ENCODE assay signal across 8 cellular contexts in the genomic region with DNA sequence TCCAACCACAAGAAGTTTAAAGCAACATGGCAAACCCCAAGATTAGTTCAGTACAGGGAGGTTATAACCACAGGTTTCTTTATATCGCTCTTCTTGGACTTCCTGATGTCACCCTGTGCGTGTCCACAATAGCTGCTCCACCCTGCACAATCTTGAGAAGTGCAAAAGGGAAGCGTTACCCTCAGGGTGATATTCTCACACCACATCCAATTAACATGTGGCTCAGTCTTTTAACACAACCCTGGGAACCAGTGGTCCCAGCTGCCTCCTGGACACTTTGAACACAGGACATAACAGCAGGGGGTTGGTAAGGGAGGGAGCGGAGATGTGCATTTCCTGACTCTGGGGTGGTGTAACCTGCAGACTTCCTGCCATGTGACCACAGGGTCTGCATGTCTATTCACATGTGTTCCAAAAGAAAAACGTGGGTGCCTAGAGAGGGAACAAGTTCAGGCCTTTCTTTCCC.
DNase-seq lines count a peak whose midpoint lies in the region; ATAC-seq and TF ChIP-seq lines count a peak whose summit lies in the region.

No MANE protein-coding gene starts in this region.

- H3K4me3 ChIP-seq in effector memory CD4-positive, alpha-beta T cell (ENCODE audit: insufficient read depth, low read depth, low read length, poor library complexity, severe bottlenecking): no peak overlapping the region

- H3K27ac Mint-ChIP-seq in WTC11: no peak overlapping the region

- H3K4me3 Mint-ChIP-seq in WTC11: no peak overlapping the region

- H3K27me3 ChIP-seq in effector memory CD4-positive, alpha-beta T cell (replicated peaks; ENCODE audit: control insufficient read depth, insufficient read depth, low read length, poor library complexity, severe bottlenecking): no peaks in the 10 kb centered on the region

- H3K9me3 Mint-ChIP-seq in WTC11: no peaks in the 10 kb centered on the region

- H3K36me3 Mint-ChIP-seq in WTC11: no peaks in the 10 kb centered on the region

- DNase-seq in NK-92 treated with Interleukin-12 subunit alpha and Interleukin-12 subunit beta, amount 100 ng/mL, for 24 hours (lab: John Stamatoyannopoulos, UW): peak; percentile 76
- DNase-seq in NK-92 (lab: John Stamatoyannopoulos, UW; ENCODE audit: unreplicated experiment) (no peak), WTC11 (ENCODE audit: low spot score) (no peak), retina (no peak), NCI-H526 treated with DMSO at 0.1 percent for 48 hours (lab: John Stamatoyannopoulos, UW) (no peak)
- peak; percentile 24 to 39 (median 29) for DNase-seq in effector memory CD4-positive, alpha-beta T cell
- DNase-seq in stimulated activated CD8-positive, alpha-beta memory T cell treated with anti-CD3 and anti-CD28 coated beads, Interleukin-15, amount 100 ng/mL, for 48 hours (ENCODE audit: low read depth in 2 of 2): peak; percentile 23 to 43

- no peaks in the 10 kb centered on the region for H3K9me3 ChIP-seq in effector memory CD4-positive, alpha-beta T cell (ENCODE audit: control insufficient read depth, low read length)

- no peaks in the 10 kb centered on the region for H3K27me3 Mint-ChIP-seq in WTC11 (ENCODE audit: low read depth)

- peak overlapping the region; percentile 45 for H3K27ac ChIP-seq in effector memory CD4-positive, alpha-beta T cell (ENCODE audit: insufficient read depth, low read length, poor library complexity, severe bottlenecking)

- no peaks in the 10 kb centered on the region for H3K36me3 ChIP-seq in effector memory CD4-positive, alpha-beta T cell (ENCODE audit: control insufficient read depth, insufficient read depth, low read length)

- H3K4me1 ChIP-seq in effector memory CD4-positive, alpha-beta T cell (ENCODE audit: control insufficient read depth, insufficient read depth, low read length, poor library complexity, severe bottlenecking): peaks cover 39% of the 10 kb centered on the region

- TF ChIP-seq CTCF in WTC11 (IDR thresholded peaks at IDR 0.05): no peak

- POLR2A ChIA-PET in WTC11 (lab: Charles Lee): no interaction called here

- CTCF ChIA-PET in WTC11 (lab: Charles Lee): no interaction called here

- H3K4me1 Mint-ChIP-seq in WTC11: peaks cover 25% of the 10 kb centered on the region

- ATAC-seq in HG03159 (IDR thresholded peaks at IDR 0.05; ENCODE audit: unreplicated experiment) (peak; percentile 94), WTC11 (peak; percentile 24; the same call in 1 of the 2 replicates)

TF ChIP-seq in WTC11, 78 proteins besides CTCF, POLR2A, EP300 and RAD21:
- TF ChIP-seq USF2 (CRISPR knock-in tag; IDR thresholded peaks at IDR 0.05): peak; percentile 58
- 0 out of 2 replicates have a peak, but pooled peaks have one; percentile 2 for TF ChIP-seq ZNF423 (CRISPR knock-in tag; IDR thresholded peaks at IDR 0.05)
- no peak for TF ChIP-seq ZNF396 (CRISPR knock-in tag; IDR thresholded peaks at IDR 0.05; ENCODE audit: borderline replicate concordance)
- TF ChIP-seq, protein P1, sequence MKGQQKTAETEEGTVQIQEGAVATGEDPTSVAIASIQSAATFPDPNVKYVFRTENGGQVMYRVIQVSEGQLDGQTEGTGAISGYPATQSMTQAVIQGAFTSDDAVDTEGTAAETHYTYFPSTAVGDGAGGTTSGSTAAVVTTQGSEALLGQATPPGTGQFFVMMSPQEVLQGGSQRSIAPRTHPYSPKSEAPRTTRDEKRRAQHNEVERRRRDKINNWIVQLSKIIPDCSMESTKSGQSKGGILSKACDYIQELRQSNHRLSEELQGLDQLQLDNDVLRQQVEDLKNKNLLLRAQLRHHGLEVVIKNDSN (CRISPR knock-in tag; IDR thresholded peaks at IDR 0.05): 0 out of 2 replicates have a peak, but pooled peaks have one; percentile 24

Comparison
In these comparisons a context has a peak if more than half of its experiments do, and no peak if none do; other contexts are left out.
1. DNase-seq: peak in NK-92 treated with Interleukin-12 subunit alpha and Interleukin-12 subunit beta, amount 100 ng/mL, for 24 hours (single experiment), effector memory CD4-positive, alpha-beta T cell (3 of 3) and stimulated activated CD8-positive, alpha-beta memory T cell treated with anti-CD3 and anti-CD28 coated beads, Interleukin-15, amount 100 ng/mL, for 48 hours (2 of 2); none in NK-92 (single experiment), WTC11 (single experiment), retina (single experiment) and NCI-H526 treated with DMSO at 0.1 percent for 48 hours (single experiment).